Comparison of ENCODE assay signal across 16 cellular contexts in genomic region chr6:67501738-67502137, GRCh38.
"Had no signal": no experiment of that assay in that cellular context is flagged by ENCODE, and none has a peak within 500 bp of the region (broad histone marks: within the 10 kb centered on the region; RNA-seq: fewer than 3 reads in every experiment).

No MANE protein-coding gene starts in this region.

- H3K27ac ChIP-seq: epithelial cell of prostate, thoracic aorta had no signal

- H3K4me3 ChIP-seq: mucosa of descending colon, thoracic aorta had no signal

- H3K36me3 Mint-ChIP-seq: activated naive CD4-positive, alpha-beta T cell treated with anti-CD3 and anti-CD28 coated beads, Interleukin-2, amount 50 U/mL, for 24 hours; brain; immature natural killer cell; natural killer cell had no signal

- H3K4me1 Mint-ChIP-seq: activated naive CD4-positive, alpha-beta T cell treated with anti-CD3 and anti-CD28 coated beads, Interleukin-2, amount 50 U/mL, for 24 hours; brain; immature natural killer cell; natural killer cell; stimulated activated naive CD8-positive, alpha-beta T cell treated with anti-CD3 and anti-CD28 coated beads, Interleukin-15, amount 100 ng/mL, for 72 hours had no signal

- H3K36me3 ChIP-seq: thoracic aorta had no signal

- ATAC-seq: activated CD4-positive, CD25-positive, alpha-beta regulatory T cell treated with anti-CD3 and anti-CD28 coated beads, Interleukin-2, amount 50 U/mL, for 24 hours; effector memory CD8-positive, alpha-beta T cell; left cardiac atrium; mucosa of descending colon; natural killer cell; stimulated activated naive CD8-positive, alpha-beta T cell treated with anti-CD3 and anti-CD28 coated beads, Interleukin-15, amount 100 ng/mL, for 72 hours had no signal

- H3K27me3 Mint-ChIP-seq: activated naive CD4-positive, alpha-beta T cell treated with anti-CD3 and anti-CD28 coated beads, Interleukin-2, amount 50 U/mL, for 24 hours; brain; dendritic cell treated with granulocyte-macrophage colony-stimulating factor and Interleukin-4, amounts not matched to agents 40 ng/mL and 50 ng/mL, for 4 days; effector memory CD8-positive, alpha-beta T cell; stimulated activated naive CD8-positive, alpha-beta T cell treated with anti-CD3 and anti-CD28 coated beads, Interleukin-15, amount 100 ng/mL, for 72 hours had no signal

- H3K27ac Mint-ChIP-seq: activated naive CD4-positive, alpha-beta T cell treated with anti-CD3 and anti-CD28 coated beads, Interleukin-2, amount 50 U/mL, for 24 hours; brain; dendritic cell treated with granulocyte-macrophage colony-stimulating factor and Interleukin-4, amounts not matched to agents 40 ng/mL and 50 ng/mL, for 4 days; effector memory CD8-positive, alpha-beta T cell; immature natural killer cell; natural killer cell; stimulated activated naive CD8-positive, alpha-beta T cell treated with anti-CD3 and anti-CD28 coated beads, Interleukin-15, amount 100 ng/mL, for 72 hours had no signal

- DNase-seq: activated CD4-positive, alpha-beta T cell treated with anti-CD3 and anti-CD28 coated beads, Interleukin-2, amount 50 U/mL, for 4 hours; activated T-cell treated with anti-CD3 and anti-CD28 coated beads, Interleukin-2, amount 50 U/mL, for 1 hour; effector memory CD8-positive, alpha-beta T cell; glutamatergic neuron; immature natural killer cell; left cardiac atrium; mucosa of descending colon; natural killer cell; stimulated activated CD4-positive, alpha-beta T cell treated with anti-CD3 and anti-CD28 coated beads, Interleukin-2, amount 100 ng/mL, for 48 hours; stimulated activated naive CD8-positive, alpha-beta T cell treated with anti-CD3 and anti-CD28 coated beads, Interleukin-15, amount 100 ng/mL, for 72 hours had no signal

- H3K4me3 Mint-ChIP-seq: activated naive CD4-positive, alpha-beta T cell treated with anti-CD3 and anti-CD28 coated beads, Interleukin-2, amount 50 U/mL, for 24 hours; brain; dendritic cell treated with granulocyte-macrophage colony-stimulating factor and Interleukin-4, amounts not matched to agents 40 ng/mL and 50 ng/mL, for 4 days; effector memory CD8-positive, alpha-beta T cell; immature natural killer cell; natural killer cell; stimulated activated naive CD8-positive, alpha-beta T cell treated with anti-CD3 and anti-CD28 coated beads, Interleukin-15, amount 100 ng/mL, for 72 hours had no signal

- H3K9me3 ChIP-seq: thoracic aorta had no signal
